Comparison of ENCODE assay signal across 31 cellular contexts in the genomic region with DNA sequence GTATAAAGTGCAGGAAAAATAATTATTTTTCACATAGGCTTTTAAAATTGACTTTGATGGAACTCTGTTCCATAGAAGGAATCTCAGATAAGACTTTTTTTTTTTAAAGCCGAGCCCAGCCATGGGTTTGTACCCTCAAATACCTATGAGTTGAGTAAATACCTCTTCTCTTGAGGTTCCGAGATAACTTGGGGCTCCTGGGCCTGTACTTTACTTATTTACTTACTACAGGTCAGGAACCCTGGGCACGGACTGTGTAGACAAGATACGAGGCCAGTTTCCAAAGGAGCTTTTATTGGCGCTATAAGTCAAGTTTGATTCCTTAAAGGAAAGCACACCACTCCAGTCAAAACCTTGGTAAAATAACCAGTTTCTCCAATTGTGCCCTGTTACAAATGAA.
"Had no signal": no experiment of that assay in that cellular context is flagged by ENCODE, and none has a peak within 500 bp of the region (broad histone marks: within the 10 kb centered on the region; RNA-seq: fewer than 3 reads in every experiment).

No MANE protein-coding gene starts in this region.

- H3K27ac Mint-ChIP-seq: naive thymus-derived CD8-positive, alpha-beta T cell; natural killer cell treated with Interleukin-12 subunit alpha and Interleukin-12 subunit beta and Interleukin-15 and Interleukin-18, amount 100 ng/mL, for 72 hours; nephron progenitor cell; stimulated activated memory B cell treated with anti-CD40 and anti-IgM and Interleukin-4, amounts not matched to agents 10 μg/mL and 1 μg/mL and 100 μg/mL, for 72 hours; stimulated activated naive CD8-positive, alpha-beta T cell treated with anti-CD3 and anti-CD28 coated beads, Interleukin-15, amount 100 ng/mL, for 72 hours had no signal

- H3K4me3 Mint-ChIP-seq: naive thymus-derived CD8-positive, alpha-beta T cell; natural killer cell treated with Interleukin-12 subunit alpha and Interleukin-12 subunit beta and Interleukin-15 and Interleukin-18, amount 100 ng/mL, for 72 hours; nephron progenitor cell; neural crest cell; stimulated activated memory B cell treated with anti-CD40 and anti-IgM and Interleukin-4, amounts not matched to agents 10 μg/mL and 1 μg/mL and 100 μg/mL, for 72 hours; stimulated activated naive CD8-positive, alpha-beta T cell treated with anti-CD3 and anti-CD28 coated beads, Interleukin-15, amount 100 ng/mL, for 72 hours had no signal

- DNase-seq: naive thymus-derived CD8-positive, alpha-beta T cell; nephron progenitor cell; nucleus accumbens; ovary; posterior cingulate gyrus; psoas muscle; right cardiac atrium; spleen; stimulated activated CD4-positive, alpha-beta T cell treated with anti-CD3 and anti-CD28 coated beads, Interleukin-12 subunit alpha, Interleukin-12 subunit beta, amount 100 ng/mL, for 4 hours; stimulated activated CD4-positive, alpha-beta T cell treated with anti-CD3 and anti-CD28 coated beads, Interleukin-1b, Interleukin-23, amount 100 ng/mL, for 48 hours; stimulated activated CD4-positive, alpha-beta T cell treated with anti-CD3 and anti-CD28 coated beads, Interleukin-4, amount 100 ng/mL, for 1 hour; stimulated activated CD4-positive, alpha-beta T cell treated with anti-CD3 and anti-CD28 coated beads, Interleukin-4, amount 100 ng/mL, for 4 hours; stimulated activated CD8-positive, alpha-beta memory T cell treated with anti-CD3 and anti-CD28 coated beads, Interleukin-4, amount 100 ng/mL, for 48 hours; stimulated activated naive CD4-positive, alpha-beta T cell; stimulated activated naive CD8-positive, alpha-beta T cell treated with anti-CD3 and anti-CD28 coated beads, Interleukin-15, amount 100 ng/mL, for 72 hours; stimulated activated naive CD8-positive, alpha-beta T cell treated with anti-CD3 and anti-CD28 coated beads, Interleukin-15, Interleukin-2, amounts not matched to agents 100 U/mL and 50 U/mL, for 24 hours; thyroid gland; trophoblast cell; upper lobe of left lung had no signal

- H3K4me1 ChIP-seq: parathyroid adenoma, thyroid gland, tibial nerve, upper lobe of left lung, vagina had no signal

- H3K79me2 ChIP-seq: parathyroid adenoma had no signal

- H2AFZ ChIP-seq: parathyroid adenoma had no signal

- H3K27me3 ChIP-seq: neutrophil, ovary, spleen, thyroid gland, tibial nerve, upper lobe of left lung, vagina had no signal

- H3K36me3 Mint-ChIP-seq: natural killer cell treated with Interleukin-12 subunit alpha and Interleukin-12 subunit beta and Interleukin-15 and Interleukin-18, amount 100 ng/mL, for 72 hours had no signal

- H3K27me3 Mint-ChIP-seq: naive thymus-derived CD8-positive, alpha-beta T cell; natural killer cell treated with Interleukin-12 subunit alpha and Interleukin-12 subunit beta and Interleukin-15 and Interleukin-18, amount 100 ng/mL, for 72 hours; progenitor cell of endocrine pancreas; stimulated activated memory B cell treated with anti-CD40 and anti-IgM and Interleukin-4, amounts not matched to agents 10 μg/mL and 1 μg/mL and 100 μg/mL, for 72 hours; stimulated activated naive CD8-positive, alpha-beta T cell treated with anti-CD3 and anti-CD28 coated beads, Interleukin-15, amount 100 ng/mL, for 72 hours had no signal

- H3K4me2 ChIP-seq: smooth muscle cell had no signal

- H3K9me3 Mint-ChIP-seq: naive thymus-derived CD8-positive, alpha-beta T cell; natural killer cell treated with Interleukin-12 subunit alpha and Interleukin-12 subunit beta and Interleukin-15 and Interleukin-18, amount 100 ng/mL, for 72 hours; nephron progenitor cell; stimulated activated memory B cell treated with anti-CD40 and anti-IgM and Interleukin-4, amounts not matched to agents 10 μg/mL and 1 μg/mL and 100 μg/mL, for 72 hours; stimulated activated naive CD8-positive, alpha-beta T cell treated with anti-CD3 and anti-CD28 coated beads, Interleukin-15, amount 100 ng/mL, for 72 hours had no signal

- H3K36me3 ChIP-seq: neutrophil, ovary, spleen, thoracic aorta, thyroid gland, tibial nerve, upper lobe of left lung, vagina had no signal

- ATAC-seq: naive thymus-derived CD8-positive, alpha-beta T cell; natural killer cell treated with Interleukin-12 subunit alpha and Interleukin-12 subunit beta and Interleukin-15 and Interleukin-18, amount 100 ng/mL, for 72 hours; psoas muscle; right cardiac atrium; sciatic nerve; stimulated activated memory B cell treated with anti-CD40 and anti-IgM and Interleukin-4, amounts not matched to agents 10 μg/mL and 1 μg/mL and 100 μg/mL, for 72 hours; stimulated activated naive CD8-positive, alpha-beta T cell treated with anti-CD3 and anti-CD28 coated beads, Interleukin-15, amount 100 ng/mL, for 72 hours; stimulated activated naive CD8-positive, alpha-beta T cell treated with anti-CD3 and anti-CD28 coated beads, Interleukin-15, Interleukin-2, amounts not matched to agents 100 U/mL and 50 U/mL, for 24 hours had no signal

- H3K9me3 ChIP-seq: neutrophil, ovary, psoas muscle, spleen, thoracic aorta, thyroid gland, tibial nerve, upper lobe of left lung, vagina had no signal

- H3K27ac ChIP-seq: neutrophil, ovary, parathyroid adenoma, psoas muscle, skin epidermis, spleen, thoracic aorta, thyroid gland, tibial nerve, upper lobe of left lung, vagina had no signal

- H3K4me3 ChIP-seq: ovary, psoas muscle, skin epidermis, smooth muscle cell, spleen, thoracic aorta, thyroid gland, tibial nerve, upper lobe of left lung, vagina had no signal
